Comparison of ENCODE assay signal across 24 cellular contexts in genomic region chr1:216822480-216822879, GRCh38.
DNase-seq lines count a peak whose midpoint lies in the region; ATAC-seq, FAIRE-seq and TF ChIP-seq lines count a peak whose summit lies in the region.
"Had no signal": no experiment of that assay in that cellular context is flagged by ENCODE, and none has a peak within 500 bp of the region (broad histone marks: within the 10 kb centered on the region; RNA-seq: fewer than 3 reads in every experiment).

No MANE protein-coding gene starts in this region.

- H3K4me2 ChIP-seq in hepatocyte (no peak overlapping the region), HepG2 (ENCODE audit: low read depth, low read length) (no peak overlapping the region)

- POLR2A ChIA-PET in HepG2 (lab: Yijun Ruan, JAX) = no interaction called here

- H3K36me3 ChIP-seq in hepatocyte (replicated peaks; ENCODE audit: insufficient read depth, low read depth) (no peaks in the 10 kb centered on the region), HepG2 (replicated peaks in 1 of 2; ENCODE audit: control insufficient read depth in 1 of 2, insufficient read depth in 2 of 2, low read length in 2 of 2) (no peaks in the 10 kb centered on the region)

- no peak for TF ChIP-seq RAD21 in HepG2 (CRISPR knock-in tag; IDR thresholded peaks at IDR 0.05)

- H3K27ac Mint-ChIP-seq in glutamatergic neuron (ENCODE audit: unreplicated experiment) = no peak overlapping the region
- H3K27ac Mint-ChIP-seq in effector memory CD8-positive, alpha-beta T cell = no peak overlapping the region
- H3K27ac Mint-ChIP-seq: CD4-positive, alpha-beta memory T cell; naive B cell; type B pancreatic cell had no signal

- no peaks in the 10 kb centered on the region for H3K27me3 Mint-ChIP-seq in glutamatergic neuron (ENCODE audit: unreplicated experiment)
- H3K27me3 Mint-ChIP-seq in effector memory CD8-positive, alpha-beta T cell = no peaks in the 10 kb centered on the region
- H3K27me3 Mint-ChIP-seq: CD4-positive, alpha-beta memory T cell; central memory CD8-positive, alpha-beta T cell; naive B cell had no signal

- no peak for FAIRE-seq in HepG2 (lab: Jason Lieb, UNC)
- FAIRE-seq: islet of Langerhans had no signal

- TF ChIP-seq CTCF in hepatocyte (IDR thresholded peaks at IDR 0.05; ENCODE audit: poor library complexity) (no peak), glutamatergic neuron (IDR thresholded peaks at IDR 0.05; ENCODE audit: partially characterized antibody, unreplicated experiment) (no peak), HepG2 (CRISPR knock-in tag; IDR thresholded peaks at IDR 0.05) (no peak)

- CTCF ChIA-PET in HepG2 (lab: Yijun Ruan, JAX; ENCODE audit: low intra/inter-chr PET ratio, low total read pairs) = no interaction called here

- no peak for TF ChIP-seq POLR2A in HepG2 (IDR thresholded peaks at IDR 0.05; ENCODE audit: insufficient read depth in 1 of 2, low read depth in 2 of 2, low read length in 2 of 2)

- H3K4me3 ChIP-seq in hepatocyte (no peak overlapping the region), HepG2 (replicated peaks in 1 of 3; ENCODE audit: insufficient read depth in 1 of 3, low read depth in 2 of 3, low read length in 3 of 3) (no peak overlapping the region)

- no peaks in the 10 kb centered on the region for H3K9me2 ChIP-seq in hepatocyte (replicated peaks; ENCODE audit: insufficient read depth)

- no TSS peak for BruUV-seq in HepG2 (replicated peaks; lab: Mats Ljungman, UMichigan)

- in situ Hi-C loops in HepG2 (cut with HindIII; ENCODE audit: extremely low pct_ligation_motif_present, low pct_unique_long_range_greater_than_20kb) = no loop called here

- no peak overlapping the region for H3K9ac ChIP-seq in HepG2 (ENCODE audit: insufficient read depth, low read depth, low read length)

- H3K27me3 ChIP-seq in hepatocyte (no peaks in the 10 kb centered on the region), HepG2 (ENCODE audit: control insufficient read depth in 1 of 2, insufficient read depth in 2 of 2, low read length in 2 of 2) (no peaks in the 10 kb centered on the region)

- ATAC-seq in HepG2 = no peak
- ATAC-seq in effector memory CD8-positive, alpha-beta T cell (replicated peaks) = no peak
- ATAC-seq: HCT116 had no signal

- H3K4me1 Mint-ChIP-seq in glutamatergic neuron (ENCODE audit: low read depth, unreplicated experiment) = no peaks in the 10 kb centered on the region
- no peaks in the 10 kb centered on the region for H3K4me1 Mint-ChIP-seq in effector memory CD8-positive, alpha-beta T cell (ENCODE audit: low read depth in 2 of 2)
- H3K4me1 Mint-ChIP-seq: CD4-positive, alpha-beta memory T cell; central memory CD8-positive, alpha-beta T cell; naive B cell had no signal

- DNase-seq in DMS53 treated with DMSO at 0.1 percent for 48 hours (lab: John Stamatoyannopoulos, UW; ENCODE audit: unreplicated experiment) (peak; percentile 97), NCI-H1436 treated with DMSO at 0.1 percent for 48 hours (lab: John Stamatoyannopoulos, UW) (peak; percentile 89), NCI-H2196 treated with DMSO at 0.1 percent for 48 hours (lab: John Stamatoyannopoulos, UW; ENCODE audit: unreplicated experiment) (peak; percentile 65), hepatocyte (ENCODE audit: low spot score) (peak; percentile 8), glutamatergic neuron (no peak), HepG2 (ENCODE audit: low spot score) (no peak), NCI-H2081 treated with DMSO at 0.1 percent for 48 hours (lab: John Stamatoyannopoulos, UW) (no peak)
- no peak for DNase-seq in effector memory CD8-positive, alpha-beta T cell
- DNase-seq: activated CD4-positive, CD25-positive, alpha-beta regulatory T cell treated with anti-CD3 and anti-CD28 coated beads, Interleukin-2, amount 50 U/mL, for 72 hours; activated CD8-positive, alpha-beta memory T cell treated with anti-CD3 and anti-CD28 coated beads for 24 hours; activated naive CD4-positive, alpha-beta T cell treated with anti-CD3 and anti-CD28 coated beads, Interleukin-2, amount 50 U/mL, for 16 hours; activated T-cell treated with anti-CD3 and anti-CD28 coated beads, Interleukin-2, amount 50 U/mL, for 48 hours; anterior cingulate cortex; CD4-positive, alpha-beta memory T cell; erythroblast; foreskin melanocyte; hypothalamus; naive B cell; occipital lobe; stimulated activated CD4-positive, alpha-beta T cell treated with anti-CD3 and anti-CD28 coated beads, Interleukin-12 subunit alpha, Interleukin-12 subunit beta, amount 100 ng/mL, for 4 hours had no signal

- H3K79me2 ChIP-seq in hepatocyte (no peaks in the 10 kb centered on the region), HepG2 (ENCODE audit: insufficient read depth, low read length) (no peaks in the 10 kb centered on the region)

- intact Hi-C loops in HepG2 (cut with micrococcal nuclease; ENCODE audit: unreplicated experiment) = no loop called here

- TF ChIP-seq EP300 in HepG2 (IDR thresholded peaks at IDR 0.05; ENCODE audit: low read depth in 2 of 2, low read length in 2 of 2) (no peak), HepG2 (CRISPR knock-in tag; IDR thresholded peaks at IDR 0.05; ENCODE audit: borderline replicate concordance) (no peak)

- H2AFZ ChIP-seq in hepatocyte (no peak overlapping the region), HepG2 (ENCODE audit: low read length) (no peak overlapping the region)

- H3K9me3 ChIP-seq in hepatocyte (ENCODE audit: low read depth) = no peaks in the 10 kb centered on the region
- H3K9me3 ChIP-seq in HepG2 (ENCODE audit: low read length) = no peaks in the 10 kb centered on the region

- H3K4me3 Mint-ChIP-seq in glutamatergic neuron (ENCODE audit: unreplicated experiment) = no peak overlapping the region
- no peak overlapping the region for H3K4me3 Mint-ChIP-seq in effector memory CD8-positive, alpha-beta T cell
- H3K4me3 Mint-ChIP-seq: CD4-positive, alpha-beta memory T cell; central memory CD8-positive, alpha-beta T cell; naive B cell; type B pancreatic cell had no signal

- no peaks in the 10 kb centered on the region for H3K36me3 Mint-ChIP-seq in glutamatergic neuron (ENCODE audit: unreplicated experiment)
- no peaks in the 10 kb centered on the region for H3K36me3 Mint-ChIP-seq in effector memory CD8-positive, alpha-beta T cell (ENCODE audit: insufficient read depth)
- H3K36me3 Mint-ChIP-seq: CD4-positive, alpha-beta memory T cell; naive B cell; type B pancreatic cell had no signal

- H3K9me3 Mint-ChIP-seq in glutamatergic neuron (ENCODE audit: unreplicated experiment) = peaks cover 2% of the 10 kb centered on the region
- H3K9me3 Mint-ChIP-seq in effector memory CD8-positive, alpha-beta T cell = peaks cover 8 to 22% of the 10 kb centered on the region in 2 donors
- H3K9me3 Mint-ChIP-seq: type B pancreatic cell had no signal

- H3K27ac ChIP-seq in hepatocyte (no peak overlapping the region), HepG2 (ENCODE audit: extremely low read length, insufficient read depth, low read length) (no peak overlapping the region)

- peaks cover 27% of the 10 kb centered on the region for H3K4me1 ChIP-seq in hepatocyte (ENCODE audit: insufficient read depth)
- no peaks in the 10 kb centered on the region for H3K4me1 ChIP-seq in HepG2 (ENCODE audit: insufficient read depth, low read length)

- H4K20me1 ChIP-seq in hepatocyte (ENCODE audit: insufficient read depth, poor library complexity, severe bottlenecking) = no peaks in the 10 kb centered on the region
- no peaks in the 10 kb centered on the region for H4K20me1 ChIP-seq in HepG2 (ENCODE audit: insufficient read depth, low read length)

TF ChIP-seq in HepG2, 621 proteins besides CTCF, POLR2A, EP300 and RAD21:
- no peak for TF ChIP-seq AKAP8 (CRISPR knock-in tag; IDR thresholded peaks at IDR 0.05)
- TF ChIP-seq CEBPG (CRISPR knock-in tag; IDR thresholded peaks at IDR 0.05) = no peak
- no peak for TF ChIP-seq ZBTB46 (CRISPR knock-in tag; IDR thresholded peaks at IDR 0.05; ENCODE audit: borderline replicate concordance)
- TF ChIP-seq ZNF558 (CRISPR knock-in tag; IDR thresholded peaks at IDR 0.05; ENCODE audit: borderline replicate concordance) = no peak
- TF ChIP-seq ZNF451 (CRISPR knock-in tag; IDR thresholded peaks at IDR 0.05) = no peak
- no peak for TF ChIP-seq RCOR2 (CRISPR knock-in tag; IDR thresholded peaks at IDR 0.05)
- no peak for TF ChIP-seq HMG20A (CRISPR knock-in tag; IDR thresholded peaks at IDR 0.05; ENCODE audit: borderline replicate concordance)
- no peak for TF ChIP-seq ZNF260 (CRISPR knock-in tag; IDR thresholded peaks at IDR 0.05; ENCODE audit: borderline replicate concordance, low read depth)
- TF ChIP-seq HES4 (CRISPR knock-in tag; IDR thresholded peaks at IDR 0.05; ENCODE audit: borderline replicate concordance) = no peak

Comparison
In these comparisons a context has a peak if more than half of its experiments do, and no peak if none do; other contexts are left out.
1. DNase-seq: peak in DMS53 treated with DMSO at 0.1 percent for 48 hours (single experiment), NCI-H1436 treated with DMSO at 0.1 percent for 48 hours (single experiment), NCI-H2196 treated with DMSO at 0.1 percent for 48 hours (single experiment) and hepatocyte (single experiment); none in glutamatergic neuron (single experiment), HepG2 (single experiment), NCI-H2081 treated with DMSO at 0.1 percent for 48 hours (single experiment) and effector memory CD8-positive, alpha-beta T cell (0 of 3).